34 cellular contexts compared by ENCODE assay signal in genomic region chr10:77696584-77696983, GRCh38.
"Had no signal": no experiment of that assay in that cellular context is flagged by ENCODE, and none has a peak within 500 bp of the region (broad histone marks: within the 10 kb centered on the region; RNA-seq: fewer than 3 reads in every experiment).

No MANE protein-coding gene starts in this region.

- H3K27ac ChIP-seq: KMS-11 had no signal

- H3K4me3 ChIP-seq: MG63 had no signal

- DNase-seq: Karpas-422, Kasumi-1, KG1, MG63, MM.1S, MV-4-11, NCI-H1048, NCI-H1092, NCI-H1092 treated with DMSO at 0.1 percent for 48 hours, NCI-H1105, NCI-H1105 treated with DMSO at 0.1 percent for 48 hours, NCI-H1417, NCI-H1417 treated with DMSO at 0.1 percent for 48 hours, NCI-H1436, NCI-H1436 treated with DMSO at 0.1 percent for 48 hours, NCI-H146, NCI-H1694, NCI-H1694 treated with DMSO at 0.1 percent for 48 hours, NCI-H187, NCI-H187 treated with DMSO at 0.1 percent for 48 hours, NCI-H1930, NCI-H2029, NCI-H2029 treated with DMSO at 0.1 percent for 48 hours, NCI-H2081, NCI-H2081 treated with DMSO at 0.1 percent for 48 hours, NCI-H2107, NCI-H2171, NCI-H2171 treated with DMSO at 0.1 percent for 48 hours, NCI-H2227 treated with DMSO at 0.1 percent for 48 hours, NCI-H226, NCI-H345, NCI-H446, NCI-H446 treated with DMSO at 0.1 percent for 48 hours had no signal

- H3K9ac ChIP-seq: KMS-11 had no signal

- H3K9me3 ChIP-seq: MG63 had no signal

- H3K27me3 ChIP-seq: MG63 had no signal

- H3K36me3 ChIP-seq: MG63 had no signal
